ENCODE assay signal across 31 cellular contexts in the genomic region with DNA sequence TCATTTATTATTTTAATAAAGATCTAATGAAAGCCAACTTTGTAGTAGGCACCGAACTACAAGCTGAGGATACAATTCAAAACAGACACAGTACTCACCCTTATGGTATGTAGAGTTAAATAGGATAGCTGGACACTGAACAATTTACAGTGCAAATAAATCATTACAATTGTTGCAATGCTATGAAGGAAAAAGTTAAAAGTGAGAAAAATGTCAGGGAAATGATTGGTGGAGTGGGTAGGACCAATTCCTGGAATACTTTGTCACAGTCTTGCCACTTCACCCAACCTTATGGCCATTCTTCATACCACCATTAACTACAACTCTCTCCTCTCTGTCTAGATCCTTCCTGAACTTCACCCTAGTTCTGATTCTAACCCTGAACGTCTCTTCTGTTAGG.
"Had no signal": no experiment of that assay in that cellular context is flagged by ENCODE, and none has a peak within 500 bp of the region (broad histone marks: within the 10 kb centered on the region; RNA-seq: fewer than 3 reads in every experiment).

No MANE protein-coding gene starts in this region.

- H3K27ac ChIP-seq: adrenal gland, body of pancreas, WERI-Rb-1 had no signal

- H3K27me3 Mint-ChIP-seq: activated B cell treated with CpG ODN at 0.5 μM for 24 hours; activated CD8-positive, alpha-beta T cell treated with anti-CD3 and anti-CD28 coated beads for 36 hours; activated naive CD8-positive, alpha-beta T cell treated with anti-CD3 and anti-CD28 coated beads for 36 hours; activated naive CD8-positive, alpha-beta T cell treated with anti-CD3 and anti-CD28 coated beads, Interleukin-2, amount 50 U/mL, for 24 hours; T-helper 17 cell had no signal

- H3K4me3 ChIP-seq: adrenal gland, body of pancreas had no signal

- H3K36me3 ChIP-seq: adrenal gland, WERI-Rb-1 had no signal

- H3K9me3 Mint-ChIP-seq: activated B cell treated with CpG ODN at 0.5 μM for 24 hours; activated CD8-positive, alpha-beta T cell treated with anti-CD3 and anti-CD28 coated beads for 36 hours; activated naive CD4-positive, alpha-beta T cell treated with anti-CD3 and anti-CD28 coated beads for 36 hours; activated naive CD4-positive, alpha-beta T cell treated with anti-CD3 and anti-CD28 coated beads, Interleukin-2, amount 50 U/mL, for 24 hours; activated naive CD8-positive, alpha-beta T cell treated with anti-CD3 and anti-CD28 coated beads for 36 hours; activated naive CD8-positive, alpha-beta T cell treated with anti-CD3 and anti-CD28 coated beads, Interleukin-2, amount 50 U/mL, for 24 hours; activated T-cell treated with anti-CD3 and anti-CD28 coated beads, Interleukin-2, amount 50 U/mL, for 4 hours; activated T-helper 2 cell treated with anti-CD3 and anti-CD28 coated beads, Interferon-gamma antibody, Interleukin-2, Interleukin-4, amounts not matched to agents 10 μg/mL and 5 μg/mL and 100 μg/mL, durations not matched to agents 14 hours and 24 hours and 36 hours; T-helper 2 cell treated with Interferon-gamma antibody and Interleukin-4, amounts not matched to agents 5 μg/mL and 100 μg/mL, for 36 hours had no signal

- H3K4me1 Mint-ChIP-seq: activated B cell treated with CpG ODN at 0.5 μM for 24 hours; activated naive CD4-positive, alpha-beta T cell treated with anti-CD3 and anti-CD28 coated beads, Interleukin-2, amount 50 U/mL, for 24 hours; activated naive CD8-positive, alpha-beta T cell treated with anti-CD3 and anti-CD28 coated beads for 36 hours; activated naive CD8-positive, alpha-beta T cell treated with anti-CD3 and anti-CD28 coated beads, Interleukin-2, amount 50 U/mL, for 24 hours; T-helper 17 cell had no signal

- H3K9me3 ChIP-seq: adrenal gland, body of pancreas had no signal

- H3K4me1 ChIP-seq: adrenal gland, body of pancreas had no signal

- FAIRE-seq: colon, endometrium, endothelial cell of umbilical vein, frontal cortex had no signal

- H3K27me3 ChIP-seq: adrenal gland, body of pancreas had no signal

- H3K27ac Mint-ChIP-seq: activated B cell treated with CpG ODN at 0.5 μM for 24 hours; activated CD8-positive, alpha-beta T cell treated with anti-CD3 and anti-CD28 coated beads for 36 hours; activated naive CD4-positive, alpha-beta T cell treated with anti-CD3 and anti-CD28 coated beads for 36 hours; activated naive CD4-positive, alpha-beta T cell treated with anti-CD3 and anti-CD28 coated beads, Interleukin-2, amount 50 U/mL, for 24 hours; activated naive CD8-positive, alpha-beta T cell treated with anti-CD3 and anti-CD28 coated beads for 36 hours; activated naive CD8-positive, alpha-beta T cell treated with anti-CD3 and anti-CD28 coated beads, Interleukin-2, amount 50 U/mL, for 24 hours; activated T-helper 2 cell treated with anti-CD3 and anti-CD28 coated beads, Interferon-gamma antibody, Interleukin-2, Interleukin-4, amounts not matched to agents 10 μg/mL and 5 μg/mL and 100 μg/mL, durations not matched to agents 14 hours and 24 hours and 36 hours; T-helper 17 cell; T-helper 2 cell treated with Interferon-gamma antibody and Interleukin-4, amounts not matched to agents 5 μg/mL and 100 μg/mL, for 36 hours had no signal

- DNase-seq: activated B cell treated with CpG ODN at 0.5 μM for 24 hours; activated CD4-positive, alpha-beta T cell treated with anti-CD3 and anti-CD28 coated beads for 48 hours; activated CD4-positive, alpha-beta T cell treated with anti-CD3 and anti-CD28 coated beads, Interleukin-2, amount 50 U/mL, for 1 hour; activated CD4-positive, alpha-beta T cell treated with anti-CD3 and anti-CD28 coated beads, Interleukin-2, amount 50 U/mL, for 48 hours; activated CD8-positive, alpha-beta memory T cell treated with anti-CD3 and anti-CD28 coated beads for 24 hours; activated CD8-positive, alpha-beta T cell treated with anti-CD3 and anti-CD28 coated beads for 36 hours; activated effector memory CD4-positive, alpha-beta T cell treated with anti-CD3 and anti-CD28 coated beads, Interleukin-2, amount 50 U/mL, for 16 hours; activated naive CD4-positive, alpha-beta T cell treated with anti-CD3 and anti-CD28 coated beads for 36 hours; activated naive CD8-positive, alpha-beta T cell treated with anti-CD3 and anti-CD28 coated beads for 36 hours; activated naive CD8-positive, alpha-beta T cell treated with anti-CD3 and anti-CD28 coated beads, Interleukin-2, amount 50 U/mL, for 24 hours; activated T-cell treated with anti-CD3 and anti-CD28 coated beads, Interleukin-2, amount 50 U/mL, for 4 hours; adrenal gland; amygdala; aorta; body of pancreas; caudate nucleus; cortex of kidney; effector CD8-positive, alpha-beta T cell; foreskin fibroblast; head of caudate nucleus; T-helper 1 cell; T-helper 17 cell; T1000; WERI-Rb-1 had no signal

- H3K4me3 Mint-ChIP-seq: activated B cell treated with CpG ODN at 0.5 μM for 24 hours; activated CD8-positive, alpha-beta T cell treated with anti-CD3 and anti-CD28 coated beads for 36 hours; activated naive CD4-positive, alpha-beta T cell treated with anti-CD3 and anti-CD28 coated beads for 36 hours; activated naive CD4-positive, alpha-beta T cell treated with anti-CD3 and anti-CD28 coated beads, Interleukin-2, amount 50 U/mL, for 24 hours; activated naive CD8-positive, alpha-beta T cell treated with anti-CD3 and anti-CD28 coated beads for 36 hours; activated naive CD8-positive, alpha-beta T cell treated with anti-CD3 and anti-CD28 coated beads, Interleukin-2, amount 50 U/mL, for 24 hours; activated T-cell treated with anti-CD3 and anti-CD28 coated beads, Interleukin-2, amount 50 U/mL, for 4 hours; T-helper 17 cell; T-helper 2 cell treated with Interferon-gamma antibody and Interleukin-4, amounts not matched to agents 5 μg/mL and 100 μg/mL, for 36 hours had no signal

- H3K36me3 Mint-ChIP-seq: activated naive CD4-positive, alpha-beta T cell treated with anti-CD3 and anti-CD28 coated beads, Interleukin-2, amount 50 U/mL, for 24 hours; activated naive CD8-positive, alpha-beta T cell treated with anti-CD3 and anti-CD28 coated beads for 36 hours had no signal
